15 cellular contexts compared by ENCODE assay signal in genomic region chr3:159669753-159670152, GRCh38.
DNase-seq lines count a peak whose midpoint lies in the region; ATAC-seq and TF ChIP-seq lines count a peak whose summit lies in the region.
"Had no signal": no experiment of that assay in that cellular context is flagged by ENCODE, and none has a peak within 500 bp of the region (broad histone marks: within the 10 kb centered on the region; RNA-seq: fewer than 3 reads in every experiment).

No MANE protein-coding gene starts in this region.

- no peaks in the 10 kb centered on the region for H3K79me2 ChIP-seq in fibroblast of lung (ENCODE audit: control insufficient read depth, insufficient read depth, low read length)

- intact Hi-C loops in left ventricle myocardium superior (cut with micrococcal nuclease), result no loop called here
- intact Hi-C loops in mucosa of descending colon (cut with DNase I, micrococcal nuclease), result no loop called here

- H3K36me3 ChIP-seq in right atrium auricular region (no peaks in the 10 kb centered on the region), fibroblast of lung (ENCODE audit: control insufficient read depth, insufficient read depth, low read length) (no peaks in the 10 kb centered on the region), mucosa of descending colon (ENCODE audit: low read depth) (no peaks in the 10 kb centered on the region)
- H3K36me3 ChIP-seq: adrenal gland, SJSA1 had no signal

- ATAC-seq in left ventricle myocardium superior (no peak), mucosa of descending colon (peak; percentile 48), HG03175 (IDR thresholded peaks at IDR 0.05; ENCODE audit: unreplicated experiment) (no peak)
- ATAC-seq: GM12878 had no signal

- no peaks in the 10 kb centered on the region for H4K20me1 ChIP-seq in fibroblast of lung (ENCODE audit: control insufficient read depth, extremely low read depth, insufficient read depth, low read length)

- H2AFZ ChIP-seq in fibroblast of lung (ENCODE audit: low read length), result peak overlapping the region; percentile 16

- peak overlapping the region; percentile 21 to 68 for H3K27ac ChIP-seq in right atrium auricular region
- H3K27ac ChIP-seq in fibroblast of lung (ENCODE audit: insufficient read depth, low read length), result no peak overlapping the region
- H3K27ac ChIP-seq: adrenal gland, SJSA1 had no signal

- H3K4me3 ChIP-seq in right atrium auricular region (no peak overlapping the region), fibroblast of lung (replicated peaks in 1 of 4; ENCODE audit: control extremely low read depth in 1 of 4, insufficient read depth in 1 of 4, low read depth in 3 of 4, low read length in 4 of 4) (no peak overlapping the region), mucosa of descending colon (no peak overlapping the region)
- H3K4me3 ChIP-seq: adrenal gland, GM12878, SJSA1 had no signal

- no peaks in the 10 kb centered on the region for H3K9me3 ChIP-seq in right atrium auricular region
- H3K9me3 ChIP-seq in fibroblast of lung (ENCODE audit: control insufficient read depth, insufficient read depth, low read depth, low read length), result no peaks in the 10 kb centered on the region
- no peaks in the 10 kb centered on the region for H3K9me3 ChIP-seq in mucosa of descending colon
- H3K9me3 ChIP-seq: adrenal gland, SJSA1 had no signal

- no peak overlapping the region for H3K9ac ChIP-seq in fibroblast of lung (ENCODE audit: insufficient read depth, low read length)

- H3K4me1 ChIP-seq in right atrium auricular region, result peaks cover 0 to 7% of the 10 kb centered on the region in 2 donors
- H3K4me1 ChIP-seq in fibroblast of lung (ENCODE audit: control insufficient read depth, extremely low read depth, insufficient read depth, low read length), result no peaks in the 10 kb centered on the region
- H3K4me1 ChIP-seq in mucosa of descending colon (ENCODE audit: low read depth), result no peaks in the 10 kb centered on the region
- H3K4me1 ChIP-seq: adrenal gland had no signal

- H3K4me2 ChIP-seq in fibroblast of lung (ENCODE audit: extremely low read depth, insufficient read depth, low read length), result no peak overlapping the region

- DNase-seq in right atrium auricular region (ENCODE audit: low spot score) (no peak), left ventricle myocardium superior (no peak), fibroblast of lung (ENCODE audit: low read depth in 2 of 2) (peak; percentile 2 to 57), mucosa of descending colon (no peak), DMS79 treated with DMSO at 0.1 percent for 48 hours (lab: John Stamatoyannopoulos, UW) (no peak), A172 (ENCODE audit: low spot score) (no peak)
- no peak for DNase-seq in activated CD4-positive, CD25-positive, alpha-beta regulatory T cell treated with anti-CD3 and anti-CD28 coated beads, Interleukin-2, amount 50 U/mL, for 72 hours
- DNase-seq: activated CD4-positive, alpha-beta memory T cell treated with anti-CD3 and anti-CD28 coated beads, Interleukin-2, amount 10 ng/mL, durations not matched to agents 7 days and 5 days; adrenal gland; CD8-positive, alpha-beta memory T cell; NCI-H1105 treated with DMSO at 0.1 percent for 48 hours; NCI-H2227 treated with DMSO at 0.1 percent for 48 hours had no signal

- H3K27me3 ChIP-seq in right atrium auricular region (no peaks in the 10 kb centered on the region), fibroblast of lung (ENCODE audit: control insufficient read depth, insufficient read depth, low read length) (no peaks in the 10 kb centered on the region)
- H3K27me3 ChIP-seq: adrenal gland, SJSA1 had no signal

- TF ChIP-seq CTCF in right atrium auricular region (IDR thresholded peaks at IDR 0.05) (no peak), fibroblast of lung (conservative IDR thresholded peaks at IDR 0.05 in 1 of 2, IDR thresholded peaks at IDR 0.05 in 1 of 2; ENCODE audit: low read depth in 1 of 2, low read length in 2 of 2) (no peak), mucosa of descending colon (IDR thresholded peaks at IDR 0.05) (no peak)

Comparison
In these comparisons a context has a peak if more than half of its experiments do, and no peak if none do; other contexts are left out.
1. DNase-seq: peak in fibroblast of lung (2 of 2); none in right atrium auricular region (single experiment), left ventricle myocardium superior (single experiment), mucosa of descending colon (0 of 3), activated CD4-positive, CD25-positive, alpha-beta regulatory T cell treated with anti-CD3 and anti-CD28 coated beads, Interleukin-2, amount 50 U/mL, for 72 hours (single experiment), DMS79 treated with DMSO at 0.1 percent for 48 hours (single experiment) and A172 (single experiment).